In the genomic region with DNA sequence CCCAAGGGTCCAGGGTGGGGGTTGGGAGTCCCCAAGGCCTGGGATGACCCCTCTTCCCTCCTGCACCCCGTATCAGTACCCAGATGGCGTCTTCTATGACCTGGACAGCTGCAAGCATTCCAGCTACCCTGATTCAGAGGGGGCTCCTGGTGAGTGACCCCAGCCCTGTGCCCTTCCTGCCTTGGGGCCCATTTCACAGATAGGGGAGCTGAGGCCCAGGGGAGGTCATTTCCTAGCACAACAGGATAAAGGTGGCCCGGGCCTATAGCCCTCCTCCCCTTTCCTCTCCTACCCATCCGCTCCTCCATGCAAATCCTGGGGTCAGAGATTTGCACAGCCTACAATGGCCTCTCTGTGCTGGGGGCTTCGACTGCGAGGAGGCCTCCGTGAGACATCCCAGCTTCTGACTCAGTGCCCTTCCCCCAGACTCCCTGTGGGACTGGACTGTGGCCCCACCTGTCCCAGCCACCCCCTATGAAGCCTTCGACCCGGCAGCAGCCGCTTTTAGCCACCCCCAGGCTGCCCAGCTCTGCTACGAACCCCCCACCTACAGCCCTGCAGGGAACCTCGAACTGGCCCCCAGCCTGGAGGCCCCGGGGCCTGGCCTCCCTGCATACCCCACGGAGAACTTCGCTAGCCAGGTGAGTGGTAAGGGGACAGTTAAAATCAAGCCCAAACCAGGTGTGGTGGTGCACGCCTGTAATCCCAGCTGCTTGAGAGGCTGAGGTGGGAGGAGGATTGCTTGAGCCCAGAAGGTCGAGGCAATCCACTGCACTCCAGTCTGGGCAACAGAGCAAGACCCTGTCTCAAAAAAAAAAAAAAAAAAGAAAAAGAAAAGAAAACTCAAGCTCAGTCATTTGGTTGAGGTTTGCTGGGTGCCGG, we compare ENCODE assay signal across 18 cellular contexts. TPM values are rescaled to one million over a fixed set of nuclear protein-coding genes. Genes with fewer than 3 reads are reported as not detected.
"Had no signal": no experiment of that assay in that cellular context is flagged by ENCODE, and none has a peak within 500 bp of the region (broad histone marks: within the 10 kb centered on the region; RNA-seq: fewer than 3 reads in every experiment).

No MANE protein-coding gene starts in this region.

- H3K4me3 Mint-ChIP-seq: brain; central memory CD8-positive, alpha-beta T cell; type B pancreatic cell had no signal

- ATAC-seq: activated naive CD4-positive, alpha-beta T cell treated with anti-CD3 and anti-CD28 coated beads, Interleukin-2, amount 50 U/mL, for 72 hours; left cardiac atrium; naive thymus-derived CD8-positive, alpha-beta T cell; right cardiac atrium had no signal

- H3K36me3 Mint-ChIP-seq: brain, immature natural killer cell had no signal

- H3K4me3 ChIP-seq: smooth muscle cell had no signal

- DNase-seq: activated effector memory CD4-positive, alpha-beta T cell treated with Interleukin-2 at 50 U/mL for 16 hours; activated T-cell treated with anti-CD3 and anti-CD28 coated beads, Interleukin-2, amount 50 U/mL, for 1 hour; amniotic stem cell; cortex of kidney; effector memory CD4-positive, alpha-beta T cell; immature natural killer cell; left cardiac atrium; naive thymus-derived CD8-positive, alpha-beta T cell; stimulated activated CD4-positive, alpha-beta T cell treated with anti-CD3 and anti-CD28 coated beads, Interleukin-1b, Interleukin-23, amount 100 ng/mL, for 48 hours; stimulated activated naive CD4-positive, alpha-beta T cell treated with Interleukin-2 at 50 U/mL for 16 hours had no signal

- H3K4me2 ChIP-seq: smooth muscle cell had no signal

- H3K9me3 Mint-ChIP-seq: central memory CD8-positive, alpha-beta T cell; type B pancreatic cell had no signal

- H3K27ac Mint-ChIP-seq: brain; immature natural killer cell; naive thymus-derived CD8-positive, alpha-beta T cell; type B pancreatic cell had no signal

RNA-seq across cellular contexts. Expression of a gene that starts 3.9 kb away (rescaled TPM):
- total RNA-seq: glomerular endothelial cell, left cardiac atrium, lung microvascular endothelial cell, smooth muscle cell had no signal
- polyA plus RNA-seq: smooth muscle cell had no signal

RNA-seq across cellular contexts. Expression of a gene that starts 10.1 kb away (rescaled TPM):
- total RNA-seq: glomerular endothelial cell; left cardiac atrium; lung microvascular endothelial cell; naive thymus-derived CD8-positive, alpha-beta T cell; right cardiac atrium; smooth muscle cell had no signal
- polyA plus RNA-seq: immature natural killer cell; naive thymus-derived CD8-positive, alpha-beta T cell; right cardiac atrium; smooth muscle cell had no signal
